ENCODE assay signal across 8 cellular contexts in genomic region chr17:47229535-47230443, GRCh38. TPM values are rescaled to one million over a fixed set of nuclear protein-coding genes. Genes with fewer than 3 reads are reported as not detected.
DNase-seq lines count a peak whose midpoint lies in the region; TF ChIP-seq lines count a peak whose summit lies in the region.

No MANE protein-coding gene starts in this region.

- CTCF ChIA-PET in AG04449 (lab: Yijun Ruan, JAX) = interaction anchor here (0.6 to 5.0 kb wide), 31 partner anchors 11 to 386 kb away, joined by 3 to 100 read pairs (median 3); partner anchors contain the start of genes EFCAB13 and MYL4

- peak overlapping the region; percentile 47 for H3K4me3 Mint-ChIP-seq in activated T-helper 1 cell treated with anti-CD3 and anti-CD28 coated beads, Interleukin-12 subunit alpha, Interleukin-12 subunit beta, Interleukin-2, Interleukin-4 antibody, amounts not matched to agents 30 ng/mL and 10 ng/mL and 1 ng/mL, durations not matched to agents 14 hours and 24 hours and 36 hours
- H3K4me3 Mint-ChIP-seq in nephron = peak overlapping the region; percentile 2 to 66 (median 30)

- no peaks in the 10 kb centered on the region for H4K20me1 ChIP-seq in Loucy (ENCODE audit: insufficient read depth, low read length, poor library complexity, severe bottlenecking)

- H3K9me3 Mint-ChIP-seq in activated T-helper 1 cell treated with anti-CD3 and anti-CD28 coated beads, Interleukin-12 subunit alpha, Interleukin-12 subunit beta, Interleukin-2, Interleukin-4 antibody, amounts not matched to agents 30 ng/mL and 10 ng/mL and 1 ng/mL, durations not matched to agents 14 hours and 24 hours and 36 hours = no peaks in the 10 kb centered on the region
- no peaks in the 10 kb centered on the region for H3K9me3 Mint-ChIP-seq in nephron

- no peaks in the 10 kb centered on the region for H3F3A ChIP-seq in Loucy (ENCODE audit: low read depth)

- peak; percentile 96 for TF ChIP-seq CTCF in AG04449 (IDR thresholded peaks at IDR 0.05; ENCODE audit: insufficient read depth, low read length, missing control alignments)
- peak; percentile 98 for TF ChIP-seq CTCF in Loucy (conservative IDR thresholded peaks at IDR 0.05; ENCODE audit: low read length)
- peak; percentile 100 for TF ChIP-seq CTCF in fibroblast of mammary gland (conservative IDR thresholded peaks at IDR 0.05; ENCODE audit: control insufficient read depth, insufficient read depth, low read depth, low read length)
- peak; percentile 92 to 98 (median 98) for TF ChIP-seq CTCF in nephron (IDR thresholded peaks at IDR 0.05; ENCODE audit: unreplicated experiment in 3 of 3)

- intact Hi-C loops in activated T-helper 1 cell treated with anti-CD3 and anti-CD28 coated beads, Interleukin-12 subunit alpha, Interleukin-12 subunit beta, Interleukin-2, Interleukin-4 antibody, amounts not matched to agents 30 ng/mL and 10 ng/mL and 1 ng/mL, durations not matched to agents 14 hours and 24 hours and 36 hours (cut with micrococcal nuclease) = loop anchor here (1.0 kb wide), 3 partner anchors 24 to 387 kb away; no protein-coding TSS in a partner anchor

- H3K9me2 ChIP-seq in Loucy (replicated peaks; ENCODE audit: low read depth, low read length) = no peaks in the 10 kb centered on the region

- POLR2A ChIA-PET in AG04449 (lab: Yijun Ruan, JAX) = no interaction called here

- no peaks in the 10 kb centered on the region for H3K36me3 ChIP-seq in Loucy (ENCODE audit: insufficient read depth, low read length)

- H3K27ac Mint-ChIP-seq in activated T-helper 1 cell treated with anti-CD3 and anti-CD28 coated beads, Interleukin-12 subunit alpha, Interleukin-12 subunit beta, Interleukin-2, Interleukin-4 antibody, amounts not matched to agents 30 ng/mL and 10 ng/mL and 1 ng/mL, durations not matched to agents 14 hours and 24 hours and 36 hours = no peak overlapping the region
- H3K27ac Mint-ChIP-seq in nephron = peak overlapping the region; percentile 73 to 92 (median 82)

- H3K27me3 Mint-ChIP-seq in activated T-helper 1 cell treated with anti-CD3 and anti-CD28 coated beads, Interleukin-12 subunit alpha, Interleukin-12 subunit beta, Interleukin-2, Interleukin-4 antibody, amounts not matched to agents 30 ng/mL and 10 ng/mL and 1 ng/mL, durations not matched to agents 14 hours and 24 hours and 36 hours (ENCODE audit: insufficient read depth) = peaks cover 10% of the 10 kb centered on the region
- H3K27me3 Mint-ChIP-seq in nephron (ENCODE audit: low read depth) = peaks cover 13% of the 10 kb centered on the region

- H3K4me2 ChIP-seq in Loucy (ENCODE audit: low read depth, low read length, poor library complexity, severe bottlenecking) = peak overlapping the region; percentile 70

- no peaks in the 10 kb centered on the region for H3K9me3 ChIP-seq in Loucy (ENCODE audit: insufficient read depth, low read depth, low read length)

- DNase-seq in AG04449 (ENCODE audit: low read depth, low spot score) (peak; percentile 79), GM19240 (ENCODE audit: insufficient read length, low spot score) (peak; percentile 61), RPMI8226 (peak; percentile 85), fibroblast of mammary gland (ENCODE audit: low read depth) (peak; percentile 96)
- peak; percentile 60 for DNase-seq in activated T-helper 1 cell treated with anti-CD3 and anti-CD28 coated beads, Interleukin-12 subunit alpha, Interleukin-12 subunit beta, Interleukin-2, Interleukin-4 antibody, amounts not matched to agents 30 ng/mL and 10 ng/mL and 1 ng/mL, durations not matched to agents 14 hours and 24 hours and 36 hours (ENCODE audit: low spot score)
- DNase-seq in stimulated activated naive CD4-positive, alpha-beta T cell treated with Interleukin-2 at 50 U/mL for 16 hours (lab: John Stamatoyannopoulos, UW) = peak; percentile 66

- peak overlapping the region; percentile 83 for H2AFZ ChIP-seq in Loucy (ENCODE audit: low read length)

- H3K4me1 Mint-ChIP-seq in activated T-helper 1 cell treated with anti-CD3 and anti-CD28 coated beads, Interleukin-12 subunit alpha, Interleukin-12 subunit beta, Interleukin-2, Interleukin-4 antibody, amounts not matched to agents 30 ng/mL and 10 ng/mL and 1 ng/mL, durations not matched to agents 14 hours and 24 hours and 36 hours (ENCODE audit: low read depth) = peaks cover 14% of the 10 kb centered on the region
- peaks cover 36% of the 10 kb centered on the region for H3K4me1 Mint-ChIP-seq in nephron

- H3K79me2 ChIP-seq in Loucy (ENCODE audit: insufficient read depth, low read length) = no peaks in the 10 kb centered on the region

- no peaks in the 10 kb centered on the region for H3K36me3 Mint-ChIP-seq in activated T-helper 1 cell treated with anti-CD3 and anti-CD28 coated beads, Interleukin-12 subunit alpha, Interleukin-12 subunit beta, Interleukin-2, Interleukin-4 antibody, amounts not matched to agents 30 ng/mL and 10 ng/mL and 1 ng/mL, durations not matched to agents 14 hours and 24 hours and 36 hours (ENCODE audit: low read depth)
- H3K36me3 Mint-ChIP-seq in nephron (ENCODE audit: low read depth) = no peaks in the 10 kb centered on the region

- H3K4me3 ChIP-seq in AG04449 (ENCODE audit: low read depth, low read length) (peak overlapping the region; percentile 21; the same call in 1 of the 2 replicates), Loucy (ENCODE audit: low read length, poor library complexity, severe bottlenecking) (peak overlapping the region; percentile 61), fibroblast of mammary gland (ENCODE audit: control insufficient read depth, low read depth, low read length) (peak overlapping the region; percentile 28)

- no peaks in the 10 kb centered on the region for H3K27me3 ChIP-seq in Loucy (ENCODE audit: insufficient read depth, low read length, poor library complexity, severe bottlenecking)

- H3K9ac ChIP-seq in Loucy (ENCODE audit: low read depth, low read length, poor library complexity, severe bottlenecking) = peak overlapping the region; percentile 43

- H3K4me1 ChIP-seq in Loucy (ENCODE audit: insufficient read depth, low read length, poor library complexity, severe bottlenecking) = peaks cover 15% of the 10 kb centered on the region

RNA-seq across cellular contexts. Expression of gene MYL4, which starts 20.6 kb away (rescaled TPM):
- total RNA-seq in activated T-helper 1 cell treated with anti-CD3 and anti-CD28 coated beads, Interleukin-12 subunit alpha, Interleukin-12 subunit beta, Interleukin-2, Interleukin-4 antibody, amounts not matched to agents 30 ng/mL and 10 ng/mL and 1 ng/mL, durations not matched to agents 14 hours and 24 hours and 36 hours = not detected in 2 replicates

RNA-seq across cellular contexts. Expression of gene ITGB3, which starts 23.8 kb away (rescaled TPM):
- total RNA-seq in activated T-helper 1 cell treated with anti-CD3 and anti-CD28 coated beads, Interleukin-12 subunit alpha, Interleukin-12 subunit beta, Interleukin-2, Interleukin-4 antibody, amounts not matched to agents 30 ng/mL and 10 ng/mL and 1 ng/mL, durations not matched to agents 14 hours and 24 hours and 36 hours = not detected in 2 replicates

RNA-seq across cellular contexts. Expression of gene CDC27, which starts 40.7 kb away (rescaled TPM):
- total RNA-seq in activated T-helper 1 cell treated with anti-CD3 and anti-CD28 coated beads, Interleukin-12 subunit alpha, Interleukin-12 subunit beta, Interleukin-2, Interleukin-4 antibody, amounts not matched to agents 30 ng/mL and 10 ng/mL and 1 ng/mL, durations not matched to agents 14 hours and 24 hours and 36 hours = 89.7 and 92.0 TPM in 2 replicates

Comparison
In these comparisons a context has a peak if more than half of its experiments do, and no peak if none do; other contexts are left out.
1. Peak in every context shown above with its lines: DNase-seq and H3K4me3 ChIP-seq.